ENCODE assay signal across 8 cellular contexts in genomic region chr6:26031595-26032386, GRCh38. TPM values are rescaled to one million over a fixed set of nuclear protein-coding genes. Genes with fewer than 3 reads are reported as not detected.
DNase-seq lines count a peak whose midpoint lies in the region; ATAC-seq lines count a peak whose summit lies in the region.

No MANE protein-coding gene starts in this region.

- ATAC-seq in GM21381 (IDR thresholded peaks at IDR 0.05; ENCODE audit: unreplicated experiment) (peak; percentile 42), memory B cell (ENCODE audit: low read depth) (peak; percentile 66)

- H3K4me1 Mint-ChIP-seq in memory B cell: peaks cover 10% of the 10 kb centered on the region

- H3K9ac ChIP-seq in endocrine pancreas (ENCODE audit: control insufficient read depth, insufficient read depth, low read length): no peak overlapping the region

- DNase-seq in D341Med (ENCODE audit: low spot score): peak; percentile 86
- peak; percentile 98 for DNase-seq in HT1080 (ENCODE audit: low read depth)
- DNase-seq in NK-92 treated with Interleukin-12 subunit alpha and Interleukin-12 subunit beta, amount 100 ng/mL, for 24 hours (lab: John Stamatoyannopoulos, UW): peak; percentile 91
- DNase-seq in activated CD8-positive, alpha-beta memory T cell treated with anti-CD3 and anti-CD28 coated beads, Interleukin-2, amount 50 U/mL, for 1 hour (ENCODE audit: extremely low read depth): peak; percentile 74
- peak; percentile 84 to 86 for DNase-seq in memory B cell (ENCODE audit: low spot score in 2 of 2)
- DNase-seq in stimulated activated CD8-positive, alpha-beta memory T cell treated with anti-CD3 and anti-CD28 coated beads, Interleukin-4, amount 100 ng/mL, for 48 hours: peak; percentile 90

- peak overlapping the region; percentile 57 for H3K4me3 ChIP-seq in endocrine pancreas (ENCODE audit: control insufficient read depth, insufficient read depth, low read length)

- H3K4me3 Mint-ChIP-seq in memory B cell: peak overlapping the region; percentile 89

- H3K27me3 Mint-ChIP-seq in memory B cell: no peaks in the 10 kb centered on the region

- no peaks in the 10 kb centered on the region for H3K36me3 ChIP-seq in endocrine pancreas (ENCODE audit: control insufficient read depth, insufficient read depth, low read length)

- H3K9me3 Mint-ChIP-seq in memory B cell: peaks cover 4% of the 10 kb centered on the region

- H3K27ac Mint-ChIP-seq in memory B cell: peak overlapping the region; percentile 94

- no peaks in the 10 kb centered on the region for H3K4me1 ChIP-seq in endocrine pancreas (ENCODE audit: control insufficient read depth, insufficient read depth, low read length)

- H3K9me3 ChIP-seq in endocrine pancreas (ENCODE audit: control insufficient read depth, low read length): no peaks in the 10 kb centered on the region

- no peaks in the 10 kb centered on the region for H3K36me3 Mint-ChIP-seq in memory B cell

- no peaks in the 10 kb centered on the region for H3K27me3 ChIP-seq in endocrine pancreas (ENCODE audit: control insufficient read depth, insufficient read depth, low read length)

RNA-seq across cellular contexts. Expression of gene HFE, which starts 55.4 kb away (rescaled TPM):
- total RNA-seq in HT1080 (2014; rRNA removed; shearing (Covaris generic)): 3.4 and 3.8 TPM in 2 replicates
- polyA plus RNA-seq in HT1080 (2015; cell fraction: cytosol; rRNA removed): 4.6 and 6.9 TPM in 2 replicates
- 9.1 and 9.7 TPM in 2 replicates for polyA plus RNA-seq in HT1080 (2015; cell fraction: nucleus; rRNA removed)

Comparison
In these comparisons a context has a peak if more than half of its experiments do, and no peak if none do; other contexts are left out.
1. Peak in every context shown above with its lines: DNase-seq, ATAC-seq and H3K4me3 ChIP-seq.